1 cellular context compared by ENCODE assay signal in genomic region chr2:27211943-27212625, GRCh38.
TF ChIP-seq lines count a peak whose summit lies in the region.

Gene ATRAID, plus strand, starts transcription at chr2:27212041. Its CDS starts 328 bp downstream, at chr2:27212369.
Gene SLC5A6, minus strand, starts transcription at chr2:27212268. Its CDS starts 4,618 bp downstream, at chr2:27207650.

TF ChIP-seq in K562, 482 proteins besides CTCF, POLR2A, EP300 and RAD21 (continued from another document and continues in another):
- TF ChIP-seq HINFP (tag; conservative IDR thresholded peaks at IDR 0.05; ENCODE audit: low read depth) (no peak), XRCC5 (IDR thresholded peaks at IDR 0.05; ENCODE audit: low read depth, low read length) (no peak), NFATC3 (IDR thresholded peaks at IDR 0.05) (no peak), ZNF444 (CRISPR knock-in tag; IDR thresholded peaks at IDR 0.05) (no peak), ZNF609 (CRISPR knock-in tag; IDR thresholded peaks at IDR 0.05; ENCODE audit: borderline replicate concordance) (no peak), GATAD2B (IDR thresholded peaks at IDR 0.05; ENCODE audit: borderline replicate concordance) (no peak), MCM5 (IDR thresholded peaks at IDR 0.05; ENCODE audit: low read depth) (no peak), SIN3B (IDR thresholded peaks at IDR 0.05; ENCODE audit: low read depth) (peak; percentile 91), DPF2 (IDR thresholded peaks at IDR 0.05) (no peak), THAP12 (CRISPR knock-in tag; IDR thresholded peaks at IDR 0.05) (peak; percentile 78; the same call in 1 of the 2 replicates), GATA2 (CRISPR knock-in tag; IDR thresholded peaks at IDR 0.05) (no peak), SMARCE1 (IDR thresholded peaks at IDR 0.05) (no peak), MEIS2 (IDR thresholded peaks at IDR 0.05; ENCODE audit: partially characterized antibody) (no peak), NCOA6 (IDR thresholded peaks at IDR 0.05) (no peak), KDM2B (CRISPR knock-in tag; IDR thresholded peaks at IDR 0.05) (no peak), ZNF263 (CRISPR knock-in tag; IDR thresholded peaks at IDR 0.05; ENCODE audit: borderline replicate concordance) (no peak), CBX3 (IDR thresholded peaks at IDR 0.05; ENCODE audit: borderline replicate concordance in 1 of 2, low read length in 2 of 2) (no peak), BCL6 (CRISPR knock-in tag; IDR thresholded peaks at IDR 0.05) (no peak), AFF4 (CRISPR knock-in tag; IDR thresholded peaks at IDR 0.05) (peak; percentile 75), HDAC3 (IDR thresholded peaks at IDR 0.05; ENCODE audit: borderline replicate concordance, partially characterized antibody) (no peak), NR0B1 (IDR thresholded peaks at IDR 0.05; ENCODE audit: partially characterized antibody) (no peak), E2F4 (CRISPR knock-in tag; IDR thresholded peaks at IDR 0.05; ENCODE audit: low read depth) (no peak), YBX1 (IDR thresholded peaks at IDR 0.05) (no peak), IRF2 (CRISPR knock-in tag; IDR thresholded peaks at IDR 0.05) (no peak), TAF9B (IDR thresholded peaks at IDR 0.05; ENCODE audit: partially characterized antibody) (peak; percentile 88), ZBED1 (IDR thresholded peaks at IDR 0.05) (0 out of 2 replicates have a peak, but pooled peaks have one; percentile 50), RBM17 (IDR thresholded peaks at IDR 0.05; ENCODE audit: borderline replicate concordance, low read depth, low read length) (no peak), CHD7 (IDR thresholded peaks at IDR 0.05; ENCODE audit: low read depth, low read length) (no peak)
